In genomic region chr11:20429216-20429615, GRCh38 we compare ENCODE assay signal across 24 cellular contexts.
"Had no signal": no experiment of that assay in that cellular context is flagged by ENCODE, and none has a peak within 500 bp of the region (broad histone marks: within the 10 kb centered on the region; RNA-seq: fewer than 3 reads in every experiment).

No MANE protein-coding gene starts in this region.

- H3K36me3 Mint-ChIP-seq: natural killer cell treated with Interleukin-12 subunit alpha and Interleukin-12 subunit beta and Interleukin-15 and Interleukin-18, amount 100 ng/mL, for 72 hours had no signal

- H3K27ac Mint-ChIP-seq: neural progenitor cell had no signal

- H3K9me3 ChIP-seq: esophagus muscularis mucosa, gastrocnemius medialis, heart right ventricle, mucosa of descending colon, ovary, tibial nerve, upper lobe of right lung, vagina had no signal

- H3K27me3 ChIP-seq: esophagus muscularis mucosa, gastrocnemius medialis, heart right ventricle, neural progenitor cell, ovary, tibial nerve, upper lobe of right lung, vagina had no signal

- H3K4me1 ChIP-seq: esophagus muscularis mucosa, gastrocnemius medialis, heart right ventricle, neural progenitor cell, upper lobe of right lung, vagina had no signal

- H3K4me3 ChIP-seq: esophagus muscularis mucosa, gastrocnemius medialis, heart right ventricle, mucosa of descending colon, neural progenitor cell, ovary, tibial nerve, upper lobe of right lung, vagina had no signal

- H2AFZ ChIP-seq: neural progenitor cell had no signal

- H3K4me2 ChIP-seq: neural progenitor cell had no signal

- H3K9me3 Mint-ChIP-seq: natural killer cell treated with Interleukin-12 subunit alpha and Interleukin-12 subunit beta and Interleukin-15 and Interleukin-18, amount 100 ng/mL, for 72 hours; neural progenitor cell had no signal

- ATAC-seq: gastrocnemius medialis; heart right ventricle; left lobe of liver; mucosa of descending colon; natural killer cell treated with Interleukin-12 subunit alpha and Interleukin-12 subunit beta and Interleukin-15 and Interleukin-18, amount 100 ng/mL, for 72 hours; right cardiac atrium; stimulated activated naive CD8-positive, alpha-beta T cell treated with anti-CD3 and anti-CD28 coated beads, Interleukin-15, Interleukin-2, amounts not matched to agents 100 U/mL and 50 U/mL, for 24 hours; upper lobe of right lung had no signal

- FAIRE-seq: islet of Langerhans, small intestine had no signal

- H3K36me3 ChIP-seq: neural progenitor cell, ovary, vagina had no signal

- H3K27ac ChIP-seq: epithelial cell of prostate, esophagus muscularis mucosa, gastrocnemius medialis, heart right ventricle, neural progenitor cell, ovary, tibial nerve, upper lobe of right lung, vagina had no signal

- DNase-seq: cortex of kidney; effector memory CD4-positive, alpha-beta T cell; gastrocnemius medialis; heart right ventricle; hypothalamus; kidney glomerular epithelial cell; mammary epithelial cell; mucosa of descending colon; nucleus accumbens; ovary; small intestine; stimulated activated CD4-positive, alpha-beta T cell treated with anti-CD3 and anti-CD28 coated beads, Interleukin-12 subunit alpha, Interleukin-12 subunit beta, amount 100 ng/mL, for 4 hours; stimulated activated naive CD8-positive, alpha-beta T cell treated with anti-CD3 and anti-CD28 coated beads, Interleukin-15, Interleukin-2, amounts not matched to agents 100 U/mL and 50 U/mL, for 24 hours; upper lobe of right lung had no signal

- H3K27me3 Mint-ChIP-seq: natural killer cell treated with Interleukin-12 subunit alpha and Interleukin-12 subunit beta and Interleukin-15 and Interleukin-18, amount 100 ng/mL, for 72 hours; progenitor cell of endocrine pancreas had no signal

- H3K4me3 Mint-ChIP-seq: natural killer cell treated with Interleukin-12 subunit alpha and Interleukin-12 subunit beta and Interleukin-15 and Interleukin-18, amount 100 ng/mL, for 72 hours; neural progenitor cell had no signal
